10 cellular contexts compared by ENCODE assay signal in genomic region chr14:100308112-100308792, GRCh38. TPM values are rescaled to one million over a fixed set of nuclear protein-coding genes. Genes with fewer than 3 reads are reported as not detected.
DNase-seq lines count a peak whose midpoint lies in the region; ATAC-seq and TF ChIP-seq lines count a peak whose summit lies in the region.
"Had no signal": no experiment of that assay in that cellular context is flagged by ENCODE, and none has a peak within 500 bp of the region (broad histone marks: within the 10 kb centered on the region; RNA-seq: fewer than 3 reads in every experiment).

No MANE protein-coding gene starts in this region.

- no peak for DNase-seq in activated CD8-positive, alpha-beta T cell treated with anti-CD3 and anti-CD28 coated beads, Interleukin-2, amount 10 ng/mL, durations not matched to agents 7 days and 5 days
- no peak for DNase-seq in activated CD8-positive, alpha-beta T cell treated with anti-CD3 and anti-CD28 coated beads for 36 hours
- peak; percentile 41 for DNase-seq in epithelial cell of esophagus (ENCODE audit: low read depth)
- DNase-seq in renal cortical epithelial cell (ENCODE audit: low read depth) = peak; percentile 18
- no peak for DNase-seq in GM19240 (ENCODE audit: insufficient read length, low spot score)
- DNase-seq in GM19238 (ENCODE audit: insufficient read length, low spot score) = no peak
- DNase-seq in glomerular visceral epithelial cell (ENCODE audit: extremely low spot score) = no peak
- DNase-seq: NCI-H510A treated with DMSO at 0.1 percent for 48 hours had no signal

- H3K4me3 Mint-ChIP-seq in activated CD8-positive, alpha-beta T cell treated with anti-CD3 and anti-CD28 coated beads, Interleukin-2, amount 10 ng/mL, durations not matched to agents 7 days and 5 days = peak overlapping the region; percentile 74
- H3K4me3 Mint-ChIP-seq in activated CD8-positive, alpha-beta T cell treated with anti-CD3 and anti-CD28 coated beads for 36 hours = no peak overlapping the region

- CTCF ChIA-PET in activated CD8-positive, alpha-beta T cell treated with anti-CD3 and anti-CD28 coated beads, Interleukin-2, amount 10 ng/mL, durations not matched to agents 7 days and 5 days (lab: Charles Lee) = interaction anchor here (0.6 to 1.2 kb wide), 2 partner anchors 69 to 340 kb away, joined by 3 to 4 read pairs; no protein-coding TSS in a partner anchor
- CTCF ChIA-PET in activated CD8-positive, alpha-beta T cell treated with anti-CD3 and anti-CD28 coated beads for 36 hours (lab: Charles Lee) = interaction anchor here (0.7 to 2.0 kb wide), 2 partner anchors 10 to 49 kb away, joined by 3 to 6 read pairs; no protein-coding TSS in a partner anchor

- no peaks in the 10 kb centered on the region for H3K9me3 ChIP-seq in Loucy (ENCODE audit: insufficient read depth, low read depth, low read length)

- intact Hi-C loops in activated CD8-positive, alpha-beta T cell treated with anti-CD3 and anti-CD28 coated beads for 36 hours (cut with micrococcal nuclease) = loop anchor here (10.0 kb wide), 1 partner anchor 67 kb away; the partner anchor contains the start of gene WDR25

- TF ChIP-seq CTCF in activated CD8-positive, alpha-beta T cell treated with anti-CD3 and anti-CD28 coated beads for 36 hours (IDR thresholded peaks at IDR 0.05) = no peak
- no peak for TF ChIP-seq CTCF in Loucy (conservative IDR thresholded peaks at IDR 0.05; ENCODE audit: low read length)
- TF ChIP-seq CTCF in epithelial cell of esophagus (IDR thresholded peaks at IDR 0.05; ENCODE audit: insufficient read depth, low read depth, low read length, missing control alignments) = no peak

- peaks cover 47% of the 10 kb centered on the region for H3K79me2 ChIP-seq in Loucy (ENCODE audit: insufficient read depth, low read length)

- peaks cover 36% of the 10 kb centered on the region for H3K27me3 Mint-ChIP-seq in activated CD8-positive, alpha-beta T cell treated with anti-CD3 and anti-CD28 coated beads, Interleukin-2, amount 10 ng/mL, durations not matched to agents 7 days and 5 days (ENCODE audit: low read depth)
- peaks cover 4% of the 10 kb centered on the region for H3K27me3 Mint-ChIP-seq in activated CD8-positive, alpha-beta T cell treated with anti-CD3 and anti-CD28 coated beads for 36 hours

- H3K4me1 Mint-ChIP-seq in activated CD8-positive, alpha-beta T cell treated with anti-CD3 and anti-CD28 coated beads, Interleukin-2, amount 10 ng/mL, durations not matched to agents 7 days and 5 days (ENCODE audit: low read depth) = peaks cover 25% of the 10 kb centered on the region
- H3K4me1 Mint-ChIP-seq in activated CD8-positive, alpha-beta T cell treated with anti-CD3 and anti-CD28 coated beads for 36 hours (ENCODE audit: low read depth) = peaks cover 15% of the 10 kb centered on the region

- no peak overlapping the region for H2AFZ ChIP-seq in Loucy (ENCODE audit: low read length)

- peak overlapping the region; percentile 97 for H3K9ac ChIP-seq in Loucy (ENCODE audit: low read depth, low read length, poor library complexity, severe bottlenecking)

- ATAC-seq in activated CD8-positive, alpha-beta T cell treated with anti-CD3 and anti-CD28 coated beads, Interleukin-2, amount 10 ng/mL, durations not matched to agents 7 days and 5 days = no peak
- no peak for ATAC-seq in activated CD8-positive, alpha-beta T cell treated with anti-CD3 and anti-CD28 coated beads for 36 hours

- H3F3A ChIP-seq in Loucy (ENCODE audit: low read depth) = no peaks in the 10 kb centered on the region

- H3K4me2 ChIP-seq in Loucy (ENCODE audit: low read depth, low read length, poor library complexity, severe bottlenecking) = peak overlapping the region; percentile 84

- H3K9me3 Mint-ChIP-seq in activated CD8-positive, alpha-beta T cell treated with anti-CD3 and anti-CD28 coated beads, Interleukin-2, amount 10 ng/mL, durations not matched to agents 7 days and 5 days (ENCODE audit: insufficient read depth) = no peaks in the 10 kb centered on the region
- no peaks in the 10 kb centered on the region for H3K9me3 Mint-ChIP-seq in activated CD8-positive, alpha-beta T cell treated with anti-CD3 and anti-CD28 coated beads for 36 hours

- H3K4me3 ChIP-seq in Loucy (ENCODE audit: low read length, poor library complexity, severe bottlenecking) (peak overlapping the region; percentile 89), epithelial cell of esophagus (ENCODE audit: low read length) (no peak overlapping the region)

- no peaks in the 10 kb centered on the region for H3K36me3 ChIP-seq in Loucy (ENCODE audit: insufficient read depth, low read length)

- POLR2A ChIA-PET in activated CD8-positive, alpha-beta T cell treated with anti-CD3 and anti-CD28 coated beads, Interleukin-2, amount 10 ng/mL, durations not matched to agents 7 days and 5 days (lab: Charles Lee) = interaction anchor here (0.6 to 0.9 kb wide), 2 partner anchors 67 to 1423 kb away, joined by 3 to 4 read pairs; a partner anchor contains a TSS
- POLR2A ChIA-PET in activated CD8-positive, alpha-beta T cell treated with anti-CD3 and anti-CD28 coated beads for 36 hours (lab: Charles Lee) = interaction anchor here (0.6 to 1.3 kb wide), 5 partner anchors 8 to 64 kb away, joined by 3 to 6 read pairs (median 4); no protein-coding TSS in a partner anchor

- H3K4me1 ChIP-seq in Loucy (ENCODE audit: insufficient read depth, low read length, poor library complexity, severe bottlenecking) = peaks cover 39% of the 10 kb centered on the region

- H4K20me1 ChIP-seq in Loucy (ENCODE audit: insufficient read depth, low read length, poor library complexity, severe bottlenecking) = peaks cover 21% of the 10 kb centered on the region

- H3K27ac Mint-ChIP-seq in activated CD8-positive, alpha-beta T cell treated with anti-CD3 and anti-CD28 coated beads, Interleukin-2, amount 10 ng/mL, durations not matched to agents 7 days and 5 days = no peak overlapping the region
- H3K27ac Mint-ChIP-seq in activated CD8-positive, alpha-beta T cell treated with anti-CD3 and anti-CD28 coated beads for 36 hours = no peak overlapping the region

- no peaks in the 10 kb centered on the region for H3K36me3 Mint-ChIP-seq in activated CD8-positive, alpha-beta T cell treated with anti-CD3 and anti-CD28 coated beads, Interleukin-2, amount 10 ng/mL, durations not matched to agents 7 days and 5 days (ENCODE audit: low read depth)
- H3K36me3 Mint-ChIP-seq in activated CD8-positive, alpha-beta T cell treated with anti-CD3 and anti-CD28 coated beads for 36 hours (ENCODE audit: low read depth) = no peaks in the 10 kb centered on the region

- no peaks in the 10 kb centered on the region for H3K27me3 ChIP-seq in Loucy (ENCODE audit: insufficient read depth, low read length, poor library complexity, severe bottlenecking)

- H3K9me2 ChIP-seq in Loucy (replicated peaks; ENCODE audit: low read depth, low read length) = no peaks in the 10 kb centered on the region

RNA-seq across cellular contexts. Expression of gene SLC25A29, which starts 2.0 kb away (rescaled TPM):
- 10 to 100 TPM; 29.7 to 29.9 TPM for total RNA-seq in activated CD8-positive, alpha-beta T cell treated with anti-CD3 and anti-CD28 coated beads, Interleukin-2, amount 10 ng/mL, durations not matched to agents 7 days and 5 days
- total RNA-seq in activated CD8-positive, alpha-beta T cell treated with anti-CD3 and anti-CD28 coated beads for 36 hours = 10 to 100 TPM; 23.6 to 24.7 TPM
- 48.3 and 92.2 TPM in 2 replicates for total RNA-seq in renal cortical epithelial cell

RNA-seq across cellular contexts. Expression of gene SLC25A47, which starts 14.9 kb away (rescaled TPM):
- not detected for total RNA-seq in activated CD8-positive, alpha-beta T cell treated with anti-CD3 and anti-CD28 coated beads, Interleukin-2, amount 10 ng/mL, durations not matched to agents 7 days and 5 days
- not detected for total RNA-seq in activated CD8-positive, alpha-beta T cell treated with anti-CD3 and anti-CD28 coated beads for 36 hours
- not detected in 2 replicates for total RNA-seq in renal cortical epithelial cell
- total RNA-seq: activated CD8-positive, alpha-beta memory T cell treated with anti-CD3 and anti-CD28 coated beads for 36 hours had no signal

Comparison
In these comparisons a context has a peak if more than half of its experiments do, and no peak if none do; other contexts are left out.
1. DNase-seq: peak in epithelial cell of esophagus (single experiment) and renal cortical epithelial cell (single experiment); none in activated CD8-positive, alpha-beta T cell treated with anti-CD3 and anti-CD28 coated beads, Interleukin-2, amount 10 ng/mL, durations not matched to agents 7 days and 5 days (single experiment), activated CD8-positive, alpha-beta T cell treated with anti-CD3 and anti-CD28 coated beads for 36 hours (single experiment), GM19240 (single experiment), GM19238 (single experiment) and glomerular visceral epithelial cell (single experiment).